12 cellular contexts compared by ENCODE assay signal in the genomic region with DNA sequence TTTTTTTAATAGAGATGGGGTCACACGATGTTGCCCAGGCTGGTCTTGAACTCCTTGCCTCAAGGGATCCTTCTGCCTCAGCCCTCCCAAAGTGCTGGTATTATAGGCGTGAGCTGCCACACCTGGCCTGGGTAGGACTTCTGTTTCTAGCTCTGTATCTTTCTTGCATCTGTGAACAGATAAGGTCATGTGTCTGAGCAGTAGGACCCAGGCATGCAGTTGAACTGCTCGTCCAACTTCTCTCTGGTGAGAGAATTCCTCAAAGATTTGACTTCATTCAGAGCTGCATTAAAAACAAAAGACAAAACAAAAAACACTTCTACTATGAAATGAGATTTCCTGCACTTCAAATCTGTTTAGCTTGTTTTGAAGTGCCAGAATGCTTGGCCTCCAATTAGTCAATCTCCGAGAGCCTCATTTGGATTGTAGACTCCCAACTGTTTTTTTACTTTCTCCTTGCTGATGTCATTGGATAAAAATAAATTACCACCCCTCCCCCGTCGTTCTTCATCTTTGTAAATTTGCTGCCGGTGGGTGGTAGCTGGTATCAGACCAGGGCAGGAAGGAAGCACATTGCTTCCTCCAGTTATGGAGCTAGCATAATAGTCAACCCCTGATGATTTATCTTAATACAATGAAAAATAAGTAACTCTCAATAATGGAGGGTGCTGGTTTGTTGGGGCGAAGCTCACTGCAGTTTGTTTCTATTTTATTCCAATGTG. TPM values are rescaled to one million over a fixed set of nuclear protein-coding genes. Genes with fewer than 3 reads are reported as not detected.
DNase-seq lines count a peak whose midpoint lies in the region; ATAC-seq, FAIRE-seq and TF ChIP-seq lines count a peak whose summit lies in the region.
"Had no signal": no experiment of that assay in that cellular context is flagged by ENCODE, and none has a peak within 500 bp of the region (broad histone marks: within the 10 kb centered on the region; RNA-seq: fewer than 3 reads in every experiment).

No MANE protein-coding gene starts in this region.

- peak overlapping the region; percentile 31 for H3K27ac ChIP-seq in RWPE2 (ENCODE audit: poor library complexity, severe bottlenecking)

- no peak overlapping the region for H3K4me3 ChIP-seq in RWPE2 (ENCODE audit: severe bottlenecking)

- intact Hi-C loops in activated CD4-positive, alpha-beta T cell treated with anti-CD3 and anti-CD28 coated beads for 36 hours (cut with DNase I, micrococcal nuclease) = no loop called here

- no peak for TF ChIP-seq CTCF in RWPE2 (IDR thresholded peaks at IDR 0.05; ENCODE audit: poor library complexity, severe bottlenecking)

- no peaks in the 10 kb centered on the region for H3K27me3 ChIP-seq in RWPE2 (ENCODE audit: insufficient read depth, poor library complexity, severe bottlenecking)

- H3K9me3 Mint-ChIP-seq in activated CD4-positive, alpha-beta T cell treated with anti-CD3 and anti-CD28 coated beads for 36 hours (ENCODE audit: low read depth) = no peaks in the 10 kb centered on the region
- no peaks in the 10 kb centered on the region for H3K9me3 Mint-ChIP-seq in stimulated activated naive B cell treated with anti-CD40 and anti-IgM and Interleukin-4, amounts not matched to agents 10 μg/mL and 1 μg/mL and 100 μg/mL, for 72 hours
- H3K9me3 Mint-ChIP-seq: activated naive CD8-positive, alpha-beta T cell treated with anti-CD3 and anti-CD28 coated beads, Interleukin-2, amount 10 ng/mL, durations not matched to agents 7 days and 5 days had no signal

- H3K27me3 Mint-ChIP-seq in activated CD4-positive, alpha-beta T cell treated with anti-CD3 and anti-CD28 coated beads for 36 hours = no peaks in the 10 kb centered on the region
- H3K27me3 Mint-ChIP-seq in stimulated activated naive B cell treated with anti-CD40 and anti-IgM and Interleukin-4, amounts not matched to agents 10 μg/mL and 1 μg/mL and 100 μg/mL, for 72 hours = peaks cover 0 to 3% of the 10 kb centered on the region in 2 donors

- H3K27ac Mint-ChIP-seq in activated CD4-positive, alpha-beta T cell treated with anti-CD3 and anti-CD28 coated beads for 36 hours = peak overlapping the region; percentile 26
- H3K27ac Mint-ChIP-seq in stimulated activated naive B cell treated with anti-CD40 and anti-IgM and Interleukin-4, amounts not matched to agents 10 μg/mL and 1 μg/mL and 100 μg/mL, for 72 hours = no peak overlapping the region
- H3K27ac Mint-ChIP-seq: activated naive CD8-positive, alpha-beta T cell treated with anti-CD3 and anti-CD28 coated beads, Interleukin-2, amount 10 ng/mL, durations not matched to agents 7 days and 5 days had no signal

- no peak for DNase-seq in activated CD4-positive, alpha-beta T cell treated with anti-CD3 and anti-CD28 coated beads for 36 hours
- no peak for DNase-seq in activated CD4-positive, alpha-beta T cell treated with anti-CD3 and anti-CD28 coated beads, Interleukin-2, amount 50 U/mL, for 4 hours
- no peak for DNase-seq in RWPE2 (ENCODE audit: low spot score)
- DNase-seq in glomerular endothelial cell (ENCODE audit: extremely low read depth, low read depth, low spot score) = peak; percentile 89
- no peak for DNase-seq in stimulated activated naive B cell treated with anti-CD40 and anti-IgM and Interleukin-4, amounts not matched to agents 10 μg/mL and 1 μg/mL and 100 μg/mL, for 72 hours
- no peak for DNase-seq in GM12892 (ENCODE audit: insufficient read length)
- no peak for DNase-seq in NCI-H1105 (lab: John Stamatoyannopoulos, UW)
- DNase-seq in SKM-1 treated with dmso at 0.1 percent for 144 hours (lab: John Stamatoyannopoulos, UW; ENCODE audit: unreplicated experiment) = no peak
- DNase-seq: activated naive CD8-positive, alpha-beta T cell treated with anti-CD3 and anti-CD28 coated beads, Interleukin-2, amount 10 ng/mL, durations not matched to agents 7 days and 5 days; effector CD4-positive, alpha-beta T cell; NCI-H446; stimulated activated CD8-positive, alpha-beta memory T cell treated with anti-CD3 and anti-CD28 coated beads, Interleukin-4, amount 100 ng/mL, for 48 hours had no signal

- CTCF ChIA-PET in activated CD4-positive, alpha-beta T cell treated with anti-CD3 and anti-CD28 coated beads for 36 hours (lab: Charles Lee) = interaction anchor here (0.9 to 2.2 kb wide), 3 partner anchors 9 to 20 kb away, joined by 4 to 10 read pairs (median 4); no protein-coding TSS in a partner anchor

- H3K36me3 ChIP-seq in RWPE2 (ENCODE audit: low read depth) = peaks cover 22% of the 10 kb centered on the region

- peaks cover 28% of the 10 kb centered on the region for H3K4me1 ChIP-seq in RWPE2 (ENCODE audit: insufficient read depth, poor library complexity, severe bottlenecking)

- H3K36me3 Mint-ChIP-seq in activated CD4-positive, alpha-beta T cell treated with anti-CD3 and anti-CD28 coated beads for 36 hours (ENCODE audit: low read depth) = peaks cover 22% of the 10 kb centered on the region
- peaks cover 0 to 3% of the 10 kb centered on the region in 2 donors for H3K36me3 Mint-ChIP-seq in stimulated activated naive B cell treated with anti-CD40 and anti-IgM and Interleukin-4, amounts not matched to agents 10 μg/mL and 1 μg/mL and 100 μg/mL, for 72 hours

- H3K4me3 Mint-ChIP-seq in activated CD4-positive, alpha-beta T cell treated with anti-CD3 and anti-CD28 coated beads for 36 hours = no peak overlapping the region
- peak overlapping the region in 1 of 2 donors; percentile 22 for H3K4me3 Mint-ChIP-seq in stimulated activated naive B cell treated with anti-CD40 and anti-IgM and Interleukin-4, amounts not matched to agents 10 μg/mL and 1 μg/mL and 100 μg/mL, for 72 hours
- H3K4me3 Mint-ChIP-seq: activated naive CD8-positive, alpha-beta T cell treated with anti-CD3 and anti-CD28 coated beads, Interleukin-2, amount 10 ng/mL, durations not matched to agents 7 days and 5 days had no signal

- FAIRE-seq in GM12892 (lab: Jason Lieb, UNC) = no peak

- H3K4me1 Mint-ChIP-seq in activated CD4-positive, alpha-beta T cell treated with anti-CD3 and anti-CD28 coated beads for 36 hours = peaks cover 27% of the 10 kb centered on the region
- H3K4me1 Mint-ChIP-seq in stimulated activated naive B cell treated with anti-CD40 and anti-IgM and Interleukin-4, amounts not matched to agents 10 μg/mL and 1 μg/mL and 100 μg/mL, for 72 hours = peaks cover 10 to 16% of the 10 kb centered on the region in 2 donors

- POLR2A ChIA-PET in activated CD4-positive, alpha-beta T cell treated with anti-CD3 and anti-CD28 coated beads for 36 hours (lab: Charles Lee) = interaction anchor here (0.6 kb wide), 1 partner anchor 64 kb away, joined by 10 read pairs; no protein-coding TSS in a partner anchor

- TF ChIP-seq POLR2A in GM12892 (IDR thresholded peaks at IDR 0.05; ENCODE audit: low read depth, low read length) = no peak

- ATAC-seq in activated CD4-positive, alpha-beta T cell treated with anti-CD3 and anti-CD28 coated beads for 36 hours = peak; percentile 70
- no peak for ATAC-seq in RWPE2 (ENCODE audit: low read depth)
- ATAC-seq in stimulated activated naive B cell treated with anti-CD40 and anti-IgM and Interleukin-4, amounts not matched to agents 10 μg/mL and 1 μg/mL and 100 μg/mL, for 72 hours (replicated peaks) = peak; percentile 42 to 45

- H3K9me3 ChIP-seq in RWPE2 (ENCODE audit: severe bottlenecking) = no peaks in the 10 kb centered on the region

RNA-seq across cellular contexts. Expression of a gene that starts 17.6 kb away (rescaled TPM):
- total RNA-seq in activated CD4-positive, alpha-beta T cell treated with anti-CD3 and anti-CD28 coated beads for 36 hours = 10 to 100 TPM; 13.2 to 15.8 TPM
- total RNA-seq in glomerular endothelial cell = 85.1 and 100 TPM in 2 replicates
- polyA plus RNA-seq in GM12892 (2012; ENCODE audit: missing spikeins) = 2.0 TPM

RNA-seq across cellular contexts. Expression of a gene that starts 59.8 kb away (rescaled TPM):
- total RNA-seq in activated CD4-positive, alpha-beta T cell treated with anti-CD3 and anti-CD28 coated beads for 36 hours = 1 to 10 TPM; 3.2 to 4.0 TPM
- 22.8 and 28.3 TPM in 2 replicates for total RNA-seq in glomerular endothelial cell
- polyA plus RNA-seq in GM12892 (2012; ENCODE audit: missing spikeins) = 4.2 TPM
